30 cellular contexts compared by ENCODE assay signal in genomic region chr21:46385846-46386725, GRCh38.
DNase-seq lines count a peak whose midpoint lies in the region; ATAC-seq and TF ChIP-seq lines count a peak whose summit lies in the region.
"Had no signal": no experiment of that assay in that cellular context is flagged by ENCODE, and none has a peak within 500 bp of the region (broad histone marks: within the 10 kb centered on the region; RNA-seq: fewer than 3 reads in every experiment).

No MANE protein-coding gene starts in this region.

- peaks cover 7% of the 10 kb centered on the region for H3K4me1 Mint-ChIP-seq in activated CD8-positive, alpha-beta T cell treated with anti-CD3 and anti-CD28 coated beads, Interleukin-2, amount 10 ng/mL, durations not matched to agents 7 days and 5 days (ENCODE audit: low read depth)
- no peaks in the 10 kb centered on the region for H3K4me1 Mint-ChIP-seq in activated CD8-positive, alpha-beta T cell treated with anti-CD3 and anti-CD28 coated beads for 36 hours (ENCODE audit: low read depth)
- peaks cover 11% of the 10 kb centered on the region for H3K4me1 Mint-ChIP-seq in WTC11
- H3K4me1 Mint-ChIP-seq in stimulated activated effector memory CD8-positive, alpha-beta T cell treated with anti-CD3 and anti-CD28 coated beads, Interleukin-12 subunit alpha, Interleukin-12 subunit beta, amount 100 ng/mL, for 72 hours, result peaks cover 17% of the 10 kb centered on the region
- H3K4me1 Mint-ChIP-seq: activated naive CD4-positive, alpha-beta T cell treated with anti-CD3 and anti-CD28 coated beads, Interleukin-2, amount 50 U/mL, for 24 hours had no signal

- H3K27ac ChIP-seq in right cardiac atrium (ENCODE audit: low read length) (no peak overlapping the region), esophagus squamous epithelium (no peak overlapping the region)
- H3K27ac ChIP-seq: ascending aorta, dorsolateral prefrontal cortex, foreskin keratinocyte, hepatocyte, pancreas, sigmoid colon had no signal

- H3K36me3 ChIP-seq in esophagus squamous epithelium, result peaks cover 23 to 95% (median 31%) of the 10 kb centered on the region in 3 donors
- H3K36me3 ChIP-seq: pancreas had no signal

- H3K27ac Mint-ChIP-seq in activated CD8-positive, alpha-beta T cell treated with anti-CD3 and anti-CD28 coated beads, Interleukin-2, amount 10 ng/mL, durations not matched to agents 7 days and 5 days, result peak overlapping the region; percentile 15
- H3K27ac Mint-ChIP-seq in activated CD8-positive, alpha-beta T cell treated with anti-CD3 and anti-CD28 coated beads for 36 hours, result no peak overlapping the region
- peak overlapping the region; percentile 91 for H3K27ac Mint-ChIP-seq in WTC11
- peak overlapping the region; percentile 61 for H3K27ac Mint-ChIP-seq in stimulated activated effector memory CD8-positive, alpha-beta T cell treated with anti-CD3 and anti-CD28 coated beads, Interleukin-12 subunit alpha, Interleukin-12 subunit beta, amount 100 ng/mL, for 72 hours
- H3K27ac Mint-ChIP-seq: activated CD4-positive, alpha-beta T cell treated with anti-CD3 and anti-CD28 coated beads, Interleukin-2, amount 10 ng/mL, durations not matched to agents 24 days and 14 days; activated CD8-positive, alpha-beta memory T cell treated with anti-CD3 and anti-CD28 coated beads, Interleukin-2, amount 10 ng/mL, durations not matched to agents 7 days and 5 days; activated naive CD4-positive, alpha-beta T cell treated with anti-CD3 and anti-CD28 coated beads, Interleukin-2, amount 50 U/mL, for 24 hours; activated T-helper 1 cell treated with anti-CD3 and anti-CD28 coated beads, Interleukin-12 subunit alpha, Interleukin-12 subunit beta, Interleukin-2, Interleukin-4 antibody, amounts not matched to agents 30 ng/mL and 10 ng/mL and 1 ng/mL, durations not matched to agents 14 hours and 24 hours and 36 hours; HFFc6 had no signal

- H3K27me3 ChIP-seq in right cardiac atrium (ENCODE audit: control insufficient read depth, insufficient read depth) (no peaks in the 10 kb centered on the region), esophagus squamous epithelium (no peaks in the 10 kb centered on the region)
- H3K27me3 ChIP-seq: ascending aorta, dorsolateral prefrontal cortex, foreskin keratinocyte, hepatocyte, pancreas, sigmoid colon had no signal

- H3K36me3 Mint-ChIP-seq in activated CD8-positive, alpha-beta T cell treated with anti-CD3 and anti-CD28 coated beads, Interleukin-2, amount 10 ng/mL, durations not matched to agents 7 days and 5 days (ENCODE audit: low read depth), result peaks cover 66% of the 10 kb centered on the region
- peaks cover 48% of the 10 kb centered on the region for H3K36me3 Mint-ChIP-seq in activated CD8-positive, alpha-beta T cell treated with anti-CD3 and anti-CD28 coated beads for 36 hours (ENCODE audit: low read depth)
- peaks cover 63% of the 10 kb centered on the region for H3K36me3 Mint-ChIP-seq in WTC11
- peaks cover 41% of the 10 kb centered on the region for H3K36me3 Mint-ChIP-seq in stimulated activated effector memory CD8-positive, alpha-beta T cell treated with anti-CD3 and anti-CD28 coated beads, Interleukin-12 subunit alpha, Interleukin-12 subunit beta, amount 100 ng/mL, for 72 hours

- CTCF ChIA-PET in activated CD8-positive, alpha-beta T cell treated with anti-CD3 and anti-CD28 coated beads, Interleukin-2, amount 10 ng/mL, durations not matched to agents 7 days and 5 days (lab: Charles Lee), result no interaction called here
- CTCF ChIA-PET in activated CD8-positive, alpha-beta T cell treated with anti-CD3 and anti-CD28 coated beads for 36 hours (lab: Charles Lee), result no interaction called here
- CTCF ChIA-PET in WTC11 (lab: Charles Lee), result no interaction called here

- TF ChIP-seq CTCF in activated CD8-positive, alpha-beta T cell treated with anti-CD3 and anti-CD28 coated beads for 36 hours (IDR thresholded peaks at IDR 0.05), result no peak
- TF ChIP-seq CTCF in WTC11 (IDR thresholded peaks at IDR 0.05) (no peak), esophagus squamous epithelium (IDR thresholded peaks at IDR 0.05) (no peak)

- intact Hi-C loops in activated CD8-positive, alpha-beta T cell treated with anti-CD3 and anti-CD28 coated beads for 36 hours (cut with micrococcal nuclease), result no loop called here
- intact Hi-C loops in right cardiac atrium (cut with DNase I), result no loop called here
- intact Hi-C loops in esophagus squamous epithelium (cut with DNase I), result no loop called here

- no peak overlapping the region for H3K4me3 Mint-ChIP-seq in activated CD8-positive, alpha-beta T cell treated with anti-CD3 and anti-CD28 coated beads, Interleukin-2, amount 10 ng/mL, durations not matched to agents 7 days and 5 days
- no peak overlapping the region for H3K4me3 Mint-ChIP-seq in activated CD8-positive, alpha-beta T cell treated with anti-CD3 and anti-CD28 coated beads for 36 hours
- H3K4me3 Mint-ChIP-seq in WTC11, result no peak overlapping the region
- H3K4me3 Mint-ChIP-seq in stimulated activated effector memory CD8-positive, alpha-beta T cell treated with anti-CD3 and anti-CD28 coated beads, Interleukin-12 subunit alpha, Interleukin-12 subunit beta, amount 100 ng/mL, for 72 hours, result no peak overlapping the region
- H3K4me3 Mint-ChIP-seq: activated CD4-positive, alpha-beta T cell treated with anti-CD3 and anti-CD28 coated beads, Interleukin-2, amount 10 ng/mL, durations not matched to agents 24 days and 14 days; activated CD8-positive, alpha-beta memory T cell treated with anti-CD3 and anti-CD28 coated beads, Interleukin-2, amount 10 ng/mL, durations not matched to agents 7 days and 5 days; activated naive CD4-positive, alpha-beta T cell treated with anti-CD3 and anti-CD28 coated beads, Interleukin-2, amount 50 U/mL, for 24 hours; activated T-helper 1 cell treated with anti-CD3 and anti-CD28 coated beads, Interleukin-12 subunit alpha, Interleukin-12 subunit beta, Interleukin-2, Interleukin-4 antibody, amounts not matched to agents 30 ng/mL and 10 ng/mL and 1 ng/mL, durations not matched to agents 14 hours and 24 hours and 36 hours; CD4-positive, alpha-beta memory T cell; central memory CD8-positive, alpha-beta T cell; HFFc6; naive thymus-derived CD8-positive, alpha-beta T cell had no signal

- no peak for TF ChIP-seq POLR2A in esophagus squamous epithelium (IDR thresholded peaks at IDR 0.05)

- H3K27me3 Mint-ChIP-seq in activated CD8-positive, alpha-beta T cell treated with anti-CD3 and anti-CD28 coated beads, Interleukin-2, amount 10 ng/mL, durations not matched to agents 7 days and 5 days (ENCODE audit: low read depth), result no peaks in the 10 kb centered on the region
- no peaks in the 10 kb centered on the region for H3K27me3 Mint-ChIP-seq in activated CD8-positive, alpha-beta T cell treated with anti-CD3 and anti-CD28 coated beads for 36 hours
- H3K27me3 Mint-ChIP-seq in WTC11 (ENCODE audit: low read depth), result no peaks in the 10 kb centered on the region
- H3K27me3 Mint-ChIP-seq: activated CD4-positive, alpha-beta T cell treated with anti-CD3 and anti-CD28 coated beads, Interleukin-2, amount 10 ng/mL, durations not matched to agents 24 days and 14 days; activated CD8-positive, alpha-beta memory T cell treated with anti-CD3 and anti-CD28 coated beads, Interleukin-2, amount 10 ng/mL, durations not matched to agents 7 days and 5 days; activated naive CD4-positive, alpha-beta T cell treated with anti-CD3 and anti-CD28 coated beads, Interleukin-2, amount 50 U/mL, for 24 hours; CD4-positive, alpha-beta memory T cell; central memory CD8-positive, alpha-beta T cell; naive thymus-derived CD8-positive, alpha-beta T cell had no signal

- no peak for DNase-seq in activated CD8-positive, alpha-beta T cell treated with anti-CD3 and anti-CD28 coated beads, Interleukin-2, amount 10 ng/mL, durations not matched to agents 7 days and 5 days
- no peak for DNase-seq in activated CD8-positive, alpha-beta T cell treated with anti-CD3 and anti-CD28 coated beads for 36 hours
- DNase-seq in WTC11 (ENCODE audit: low spot score) (no peak), right cardiac atrium (no peak), SHP77 (lab: John Stamatoyannopoulos, UW) (no peak), NCI-H510A treated with DMSO at 0.1 percent for 48 hours (lab: John Stamatoyannopoulos, UW) (no peak), esophagus squamous epithelium (lab: John Stamatoyannopoulos, UW) (no peak)
- no peak for DNase-seq in stimulated activated effector memory CD8-positive, alpha-beta T cell treated with anti-CD3 and anti-CD28 coated beads, Interleukin-12 subunit alpha, Interleukin-12 subunit beta, amount 100 ng/mL, for 72 hours (ENCODE audit: low spot score in 2 of 2)
- DNase-seq: activated CD4-positive, alpha-beta T cell treated with anti-CD3 and anti-CD28 coated beads, Interleukin-2, amount 10 ng/mL, durations not matched to agents 24 days and 14 days; activated CD8-positive, alpha-beta memory T cell treated with anti-CD3 and anti-CD28 coated beads, Interleukin-2, amount 10 ng/mL, durations not matched to agents 7 days and 5 days; CD4-positive, alpha-beta memory T cell; DMS153; dorsolateral prefrontal cortex; foreskin keratinocyte; HFFc6; KG1; midbrain; MM.1S; naive thymus-derived CD8-positive, alpha-beta T cell; NCI-H1436; pancreas; SHP77 treated with DMSO at 0.1 percent for 48 hours; sigmoid colon; stimulated activated CD4-positive, alpha-beta T cell treated with anti-CD3 and anti-CD28 coated beads, Interleukin-15, amount 100 ng/mL, for 24 hours; trophoblast cell had no signal

- POLR2A ChIA-PET in activated CD8-positive, alpha-beta T cell treated with anti-CD3 and anti-CD28 coated beads, Interleukin-2, amount 10 ng/mL, durations not matched to agents 7 days and 5 days (lab: Charles Lee), result no interaction called here
- POLR2A ChIA-PET in activated CD8-positive, alpha-beta T cell treated with anti-CD3 and anti-CD28 coated beads for 36 hours (lab: Charles Lee), result interaction anchor here (0.5 kb wide), 1 partner anchor 464 kb away, joined by 3 read pairs; no protein-coding TSS in a partner anchor
- POLR2A ChIA-PET in WTC11 (lab: Charles Lee), result no interaction called here

- WGBS in right cardiac atrium, result 84% methylated on average over 45 of the region's 45 CpGs
- 86 to 95% methylated on average over 24 to 36 of the region's 45 CpGs for WGBS in esophagus squamous epithelium, 2 donors

- H3K4me1 ChIP-seq in right cardiac atrium (ENCODE audit: control insufficient read depth, insufficient read depth, low read length), result no peaks in the 10 kb centered on the region
- no peaks in the 10 kb centered on the region for H3K4me1 ChIP-seq in esophagus squamous epithelium
- H3K4me1 ChIP-seq: ascending aorta, foreskin keratinocyte, pancreas, sigmoid colon had no signal

- no peak overlapping the region for H3K4me3 ChIP-seq in right cardiac atrium (ENCODE audit: low read length)
- H3K4me3 ChIP-seq in esophagus squamous epithelium, result no peak overlapping the region
- H3K4me3 ChIP-seq: ascending aorta, dorsolateral prefrontal cortex, hepatocyte, pancreas, sigmoid colon had no signal

- no peak for ATAC-seq in activated CD8-positive, alpha-beta T cell treated with anti-CD3 and anti-CD28 coated beads, Interleukin-2, amount 10 ng/mL, durations not matched to agents 7 days and 5 days
- no peak for ATAC-seq in activated CD8-positive, alpha-beta T cell treated with anti-CD3 and anti-CD28 coated beads for 36 hours
- ATAC-seq in WTC11, result no peak
- peak; percentile 24 to 30 for ATAC-seq in right cardiac atrium
- ATAC-seq in stimulated activated effector memory CD8-positive, alpha-beta T cell treated with anti-CD3 and anti-CD28 coated beads, Interleukin-12 subunit alpha, Interleukin-12 subunit beta, amount 100 ng/mL, for 72 hours, result no peak
- ATAC-seq: activated CD8-positive, alpha-beta memory T cell treated with anti-CD3 and anti-CD28 coated beads, Interleukin-2, amount 10 ng/mL, durations not matched to agents 7 days and 5 days; foreskin keratinocyte; naive thymus-derived CD8-positive, alpha-beta T cell; pancreas had no signal

- no peaks in the 10 kb centered on the region for H3K9me3 ChIP-seq in right cardiac atrium (ENCODE audit: control insufficient read depth, low read length)
- H3K9me3 ChIP-seq in esophagus squamous epithelium, result peaks cover 0 to 5% (median 0%) of the 10 kb centered on the region in 3 donors
- H3K9me3 ChIP-seq: ascending aorta, pancreas, sigmoid colon had no signal

- peaks cover 7% of the 10 kb centered on the region for H3K9me3 Mint-ChIP-seq in activated CD8-positive, alpha-beta T cell treated with anti-CD3 and anti-CD28 coated beads, Interleukin-2, amount 10 ng/mL, durations not matched to agents 7 days and 5 days (ENCODE audit: insufficient read depth)
- peaks cover 20% of the 10 kb centered on the region for H3K9me3 Mint-ChIP-seq in activated CD8-positive, alpha-beta T cell treated with anti-CD3 and anti-CD28 coated beads for 36 hours
- peaks cover 28% of the 10 kb centered on the region for H3K9me3 Mint-ChIP-seq in WTC11
- peaks cover 3% of the 10 kb centered on the region for H3K9me3 Mint-ChIP-seq in stimulated activated effector memory CD8-positive, alpha-beta T cell treated with anti-CD3 and anti-CD28 coated beads, Interleukin-12 subunit alpha, Interleukin-12 subunit beta, amount 100 ng/mL, for 72 hours
- H3K9me3 Mint-ChIP-seq: activated naive CD4-positive, alpha-beta T cell treated with anti-CD3 and anti-CD28 coated beads, Interleukin-2, amount 50 U/mL, for 24 hours had no signal

Comparison
In these comparisons a context has a peak if more than half of its experiments do, and no peak if none do; other contexts are left out.
1. ATAC-seq: peak in right cardiac atrium (2 of 2); none in activated CD8-positive, alpha-beta T cell treated with anti-CD3 and anti-CD28 coated beads, Interleukin-2, amount 10 ng/mL, durations not matched to agents 7 days and 5 days (single experiment), activated CD8-positive, alpha-beta T cell treated with anti-CD3 and anti-CD28 coated beads for 36 hours (single experiment), WTC11 (single experiment) and stimulated activated effector memory CD8-positive, alpha-beta T cell treated with anti-CD3 and anti-CD28 coated beads, Interleukin-12 subunit alpha, Interleukin-12 subunit beta, amount 100 ng/mL, for 72 hours (single experiment).